ENCODE assay signal across 26 cellular contexts in the genomic region with DNA sequence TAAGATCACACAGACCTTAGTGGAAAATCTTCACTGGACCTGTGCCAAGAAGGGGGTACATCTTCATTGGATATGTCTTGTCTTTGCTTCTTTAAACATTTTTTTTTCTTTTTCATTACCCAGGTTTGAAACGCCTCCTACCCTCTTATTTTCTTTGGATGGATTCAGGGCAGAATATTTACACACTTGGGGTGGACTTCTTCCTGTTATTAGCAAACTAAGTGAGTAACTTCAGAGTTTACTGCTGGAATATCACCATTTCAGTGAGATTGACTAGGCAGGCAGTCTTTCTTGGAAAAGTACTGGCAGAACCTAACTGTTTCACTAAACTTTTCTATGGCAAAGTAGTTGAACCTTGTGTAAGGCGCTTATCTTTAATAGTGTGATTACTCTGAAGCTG. TPM values are rescaled to one million over a fixed set of nuclear protein-coding genes. Genes with fewer than 3 reads are reported as not detected.
"Had no signal": no experiment of that assay in that cellular context is flagged by ENCODE, and none has a peak within 500 bp of the region (broad histone marks: within the 10 kb centered on the region; RNA-seq: fewer than 3 reads in every experiment).

No MANE protein-coding gene starts in this region.

- H2AFZ ChIP-seq: hepatocyte had no signal

- H3K27ac ChIP-seq: dorsolateral prefrontal cortex, epithelial cell of prostate, gastrocnemius medialis, hepatocyte, lower lobe of right lung, prostate gland, right atrium auricular region, skin epidermis, spleen, testis had no signal

- H3K79me2 ChIP-seq: hepatocyte had no signal

- DNase-seq: cerebellar nuclear complex; dorsolateral prefrontal cortex; effector CD4-positive, alpha-beta T cell; foreskin fibroblast; gastrocnemius medialis; head of caudate nucleus; left ventricle myocardium superior; lower lobe of right lung; natural killer cell; occipital lobe; spleen; stimulated activated CD4-positive, alpha-beta T cell treated with anti-CD3 and anti-CD28 coated beads, Interleukin-4, amount 100 ng/mL, for 4 hours; stimulated activated naive CD8-positive, alpha-beta T cell treated with anti-CD3 and anti-CD28 coated beads, Interleukin-15, Interleukin-2, amounts not matched to agents 100 U/mL and 50 U/mL, for 24 hours; substantia nigra; testis; tibial artery had no signal

- H3K27me3 ChIP-seq: dorsolateral prefrontal cortex, gastrocnemius medialis, hepatocyte, right atrium auricular region, spleen, testis, tibial artery had no signal

- FAIRE-seq: colon, islet of Langerhans had no signal

- ATAC-seq: esophagus mucosa; gastrocnemius medialis; left ventricle myocardium superior; lower lobe of right lung; natural killer cell; stimulated activated memory B cell treated with anti-CD40 and anti-IgM and Interleukin-4, amounts not matched to agents 10 μg/mL and 1 μg/mL and 100 μg/mL, for 72 hours; stimulated activated naive CD8-positive, alpha-beta T cell treated with anti-CD3 and anti-CD28 coated beads, Interleukin-15, Interleukin-2, amounts not matched to agents 100 U/mL and 50 U/mL, for 24 hours had no signal

- H3K4me2 ChIP-seq: hepatocyte had no signal

- H3K36me3 ChIP-seq: gastrocnemius medialis, lower lobe of right lung, prostate gland, right atrium auricular region, spleen had no signal

- H3K4me3 ChIP-seq: dorsolateral prefrontal cortex, gastrocnemius medialis, hepatocyte, lower lobe of right lung, prostate gland, right atrium auricular region, skin epidermis, spleen, testis, tibial artery had no signal

- H3K9me3 ChIP-seq: gastrocnemius medialis, lower lobe of right lung, prostate gland, right atrium auricular region, spleen, testis, tibial artery had no signal

- H3K4me1 ChIP-seq: gastrocnemius medialis, lower lobe of right lung, prostate gland, right atrium auricular region, spleen, testis had no signal

RNA-seq across cellular contexts. Expression of a gene that starts 47.0 kb away (rescaled TPM):
- polyA plus RNA-seq: neural cell had no signal
